ENCODE assay signal across 21 cellular contexts in the genomic region with DNA sequence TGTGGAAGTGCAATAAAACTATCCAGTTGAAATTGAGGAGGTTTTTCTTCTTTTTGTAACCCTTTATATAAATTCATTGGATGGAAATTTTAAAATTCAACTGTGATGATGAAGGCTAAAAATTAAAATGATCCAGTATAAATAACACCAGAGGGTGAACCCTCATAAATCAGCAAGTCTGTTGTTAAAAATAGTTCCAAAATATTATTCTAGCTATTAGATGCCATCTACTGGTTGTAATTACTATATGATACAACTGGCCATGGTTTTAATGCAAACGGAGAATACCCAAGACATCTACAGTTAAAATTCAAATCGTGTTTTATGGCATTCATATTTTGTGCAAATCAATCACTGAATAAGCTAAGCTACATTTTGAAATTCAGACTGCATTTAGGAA. TPM values are rescaled to one million over a fixed set of nuclear protein-coding genes. Genes with fewer than 3 reads are reported as not detected.
A peak's percentile ranks its signal among the peaks of the same experiment; 100 is the strongest.
DNase-seq lines count a peak whose midpoint lies in the region; ATAC-seq and TF ChIP-seq lines count a peak whose summit lies in the region.
"Had no signal": no experiment of that assay in that cellular context is flagged by ENCODE, and none has a peak within 500 bp of the region (broad histone marks: within the 10 kb centered on the region; RNA-seq: fewer than 3 reads in every experiment).

No MANE protein-coding gene starts in this region.

- no peak overlapping the region for H3K9ac ChIP-seq in Karpas-422 (ENCODE audit: low read length)

- H3K36me3 ChIP-seq in Karpas-422 (ENCODE audit: insufficient read depth, low read length) (no peaks in the 10 kb centered on the region), lower lobe of right lung (no peaks in the 10 kb centered on the region), A673 (ENCODE audit: insufficient read depth, low read length, poor library complexity, severe bottlenecking) (no peaks in the 10 kb centered on the region)

- no TSS peak for BruUV-seq in A673 (replicated peaks; lab: Mats Ljungman, UMichigan)

- H3K79me2 ChIP-seq in Karpas-422 (ENCODE audit: low read length), result no peaks in the 10 kb centered on the region

- H4K20me1 ChIP-seq in Karpas-422 (ENCODE audit: insufficient read depth, low read depth, low read length), result no peaks in the 10 kb centered on the region

- H3K27me3 ChIP-seq in Karpas-422 (ENCODE audit: low read length), result no peaks in the 10 kb centered on the region
- H3K27me3 ChIP-seq in lower lobe of right lung (ENCODE audit: low read depth), result no peaks in the 10 kb centered on the region
- no peaks in the 10 kb centered on the region for H3K27me3 ChIP-seq in A673 (replicated peaks; ENCODE audit: insufficient read depth, low read depth, low read length, poor library complexity)

- no peak overlapping the region for H2AFZ ChIP-seq in Karpas-422 (ENCODE audit: low read length)
- H2AFZ ChIP-seq: GM23338 had no signal

- H3K27ac ChIP-seq in Karpas-422 (ENCODE audit: low read length) (no peak overlapping the region), VCaP (no peak overlapping the region), lower lobe of right lung (no peak overlapping the region), A673 (ENCODE audit: low read depth, low read length, poor library complexity, severe bottlenecking) (no peak overlapping the region)
- H3K27ac ChIP-seq: HL-60 had no signal

- POLR2A ChIA-PET in A673 (lab: Charles Lee; ENCODE audit: low non-redundant PET), result no interaction called here

- H3K4me2 ChIP-seq in Karpas-422 (ENCODE audit: low read depth, low read length, poor library complexity, severe bottlenecking), result no peak overlapping the region
- H3K4me2 ChIP-seq: GM23338 had no signal

- in situ Hi-C loops in ACHN (cut with HindIII; ENCODE audit: low pct_ligation_motif_present, low pct_unique_long_range_greater_than_20kb, low sequenced_read_pairs), result no loop called here

- H3K9me2 ChIP-seq in Karpas-422 (replicated peaks; ENCODE audit: insufficient read depth, low read length), result no peaks in the 10 kb centered on the region

- intact Hi-C loops in lower lobe of right lung (cut with DNase I), result no loop called here
- intact Hi-C loops in A673 (cut with micrococcal nuclease; ENCODE audit: unreplicated experiment), result no loop called here

- no peak for ATAC-seq in lower lobe of right lung
- no peak for ATAC-seq in HG02884 (IDR thresholded peaks at IDR 0.05; ENCODE audit: unreplicated experiment)
- ATAC-seq: activated T-helper 17 cell treated with anti-CD3 and anti-CD28 coated beads, Interleukin-2, amount 50 U/mL, for 72 hours; GM12878; GM23338; naive thymus-derived CD4-positive, alpha-beta T cell had no signal

- DNase-seq in NCI-H1105 treated with DMSO at 0.1 percent for 48 hours (lab: John Stamatoyannopoulos, UW) (peak; percentile 22), NCI-H1105 (lab: John Stamatoyannopoulos, UW) (no peak), Karpas-422 (peak; percentile 61), lower lobe of right lung (no peak), A673 (ENCODE audit: low spot score) (no peak), ACHN (no peak)
- DNase-seq: activated CD4-positive, CD25-positive, alpha-beta regulatory T cell; CD4-positive, alpha-beta memory T cell; KG1; naive thymus-derived CD4-positive, alpha-beta T cell; NCI-H187; T-helper 2 cell had no signal

- CTCF ChIA-PET in A673 (lab: Charles Lee), result no interaction called here

- H3K4me1 ChIP-seq in Karpas-422 (ENCODE audit: low read length) (peaks cover 19% of the 10 kb centered on the region), lower lobe of right lung (no peaks in the 10 kb centered on the region), A673 (ENCODE audit: insufficient read depth, low read length, poor library complexity, severe bottlenecking) (no peaks in the 10 kb centered on the region)

- H3K4me3 ChIP-seq in Karpas-422 (ENCODE audit: low read length) (no peak overlapping the region), lower lobe of right lung (no peak overlapping the region), A673 (ENCODE audit: low read depth, low read length, poor library complexity, severe bottlenecking) (no peak overlapping the region)
- H3K4me3 ChIP-seq: GM12878, GM23338 had no signal

- TF ChIP-seq CTCF in VCaP (conservative IDR thresholded peaks at IDR 0.05), result peak; percentile 56
- peak; percentile 28 for TF ChIP-seq CTCF in lower lobe of right lung (IDR thresholded peaks at IDR 0.05)
- no peak for TF ChIP-seq CTCF in A673 (conservative IDR thresholded peaks at IDR 0.05; ENCODE audit: low read depth, low read length)

- no peaks in the 10 kb centered on the region for H3K9me3 ChIP-seq in Karpas-422 (ENCODE audit: low read length)
- no peaks in the 10 kb centered on the region for H3K9me3 ChIP-seq in lower lobe of right lung
- no peaks in the 10 kb centered on the region for H3K9me3 ChIP-seq in A673 (ENCODE audit: low read depth, low read length, poor library complexity, severe bottlenecking)

RNA-seq across cellular contexts. Expression of gene TMEM200C, which starts 53.8 kb away (rescaled TPM):
- total RNA-seq in Karpas-422 (2014; rRNA removed; shearing (Covaris generic); ENCODE audit: low replicate concordance), result not detected in 2 replicates
- total RNA-seq in lower lobe of right lung (0.50 TPM), A673 (2021) (not detected in 2 replicates)
- total RNA-seq: activated CD8-positive, alpha-beta memory T cell treated with anti-CD3 and anti-CD28 coated beads for 36 hours; activated T-helper 17 cell treated with anti-CD3 and anti-CD28 coated beads, Interleukin-2, amount 50 U/mL, for 72 hours; CD4-positive, alpha-beta memory T cell; GM12878; lung microvascular endothelial cell; naive thymus-derived CD4-positive, alpha-beta T cell; pulmonary artery endothelial cell had no signal

Comparison
In these comparisons a context has a peak if more than half of its experiments do, and no peak if none do; other contexts are left out.
1. DNase-seq: peak in NCI-H1105 treated with DMSO at 0.1 percent for 48 hours (single experiment) and Karpas-422 (single experiment); none in NCI-H1105 (single experiment), lower lobe of right lung (single experiment), A673 (single experiment) and ACHN (single experiment).